Comparison of ENCODE assay signal across 26 cellular contexts in genomic region chr7:112238330-112238729, GRCh38.
"Had no signal": no experiment of that assay in that cellular context is flagged by ENCODE, and none has a peak within 500 bp of the region (broad histone marks: within the 10 kb centered on the region; RNA-seq: fewer than 3 reads in every experiment).

No MANE protein-coding gene starts in this region.

- H3K4me1 ChIP-seq: thyroid gland, upper lobe of left lung had no signal

- H3K4me3 ChIP-seq: coronary artery, esophagus squamous epithelium, lower lobe of right lung, ovary, psoas muscle, sigmoid colon, stomach, thyroid gland, upper lobe of left lung had no signal

- H3K36me3 ChIP-seq: esophagus squamous epithelium, lower lobe of right lung, ovary, sigmoid colon, stomach, thyroid gland, upper lobe of left lung had no signal

- DNase-seq: dermis blood vessel endothelial cell; effector memory CD8-positive, alpha-beta T cell; erythroblast; esophagus squamous epithelium; foreskin melanocyte; glutamatergic neuron; hypothalamus; immature natural killer cell; islet precursor cell; left ventricle myocardium superior; lower lobe of right lung; natural killer cell; occipital lobe; ovary; psoas muscle; right cardiac atrium; sigmoid colon; stimulated activated CD4-positive, alpha-beta T cell treated with anti-CD3 and anti-CD28 coated beads, Interleukin-2, amount 100 ng/mL, for 24 hours; stimulated activated CD4-positive, alpha-beta T cell treated with anti-CD3 and anti-CD28 coated beads, Interleukin-4, amount 100 ng/mL, for 24 hours; stimulated activated naive CD4-positive, alpha-beta T cell treated with Interleukin-2 at 50 U/mL for 16 hours; stomach; thyroid gland had no signal

- H3K9me3 ChIP-seq: esophagus squamous epithelium, lower lobe of right lung, ovary, psoas muscle, sigmoid colon, stomach, thyroid gland, upper lobe of left lung had no signal

- H3K27me3 ChIP-seq: esophagus squamous epithelium, ovary, sigmoid colon, stomach, thyroid gland, upper lobe of left lung had no signal

- H3K27ac ChIP-seq: coronary artery, esophagus squamous epithelium, lower lobe of right lung, ovary, psoas muscle, sigmoid colon, stomach, thyroid gland, upper lobe of left lung had no signal

- FAIRE-seq: endometrium, urothelium cell line had no signal
